In genomic region chr12:21938879-21939278, GRCh38 we compare ENCODE assay signal across 25 cellular contexts. TPM values are rescaled to one million over a fixed set of nuclear protein-coding genes. Genes with fewer than 3 reads are reported as not detected.
DNase-seq lines count a peak whose midpoint lies in the region; ATAC-seq and TF ChIP-seq lines count a peak whose summit lies in the region.
"Had no signal": no experiment of that assay in that cellular context is flagged by ENCODE, and none has a peak within 500 bp of the region (broad histone marks: within the 10 kb centered on the region; RNA-seq: fewer than 3 reads in every experiment).

No MANE protein-coding gene starts in this region.

- H3K36me3 ChIP-seq in psoas muscle (ENCODE audit: insufficient read depth in 1 of 2, low read depth in 1 of 2), result peaks cover 0 to 30% of the 10 kb centered on the region in 2 donors
- H3K36me3 ChIP-seq: esophagus squamous epithelium, MG63, pancreas had no signal

- H3K27me3 ChIP-seq in right cardiac atrium (ENCODE audit: control insufficient read depth, insufficient read depth) (no peaks in the 10 kb centered on the region), psoas muscle (ENCODE audit: insufficient read depth in 3 of 3, low read length in 2 of 3) (no peaks in the 10 kb centered on the region)
- H3K27me3 ChIP-seq: pancreas had no signal

- H3K27ac ChIP-seq in right cardiac atrium (ENCODE audit: low read length), result no peak overlapping the region
- no peak overlapping the region for H3K27ac ChIP-seq in coronary artery
- H3K27ac ChIP-seq in psoas muscle, result peak overlapping the region; percentile 94
- H3K27ac ChIP-seq: pancreas had no signal

- 70% methylated on average over 7 of the region's 7 CpGs for WGBS in right cardiac atrium
- 65 to 74% (median 68%) methylated on average over 7 of the region's 7 CpGs for WGBS in psoas muscle, 3 donors

- no peaks in the 10 kb centered on the region for H3K9me3 ChIP-seq in right cardiac atrium (ENCODE audit: control insufficient read depth, low read length)
- no peaks in the 10 kb centered on the region for H3K9me3 ChIP-seq in psoas muscle
- H3K9me3 ChIP-seq: esophagus squamous epithelium, MG63, pancreas had no signal

- DNase-seq in right cardiac atrium, result no peak
- DNase-seq in Right ventricle myocardium superior, result no peak
- DNase-seq in coronary artery (ENCODE audit: low spot score), result no peak
- no peak for DNase-seq in psoas muscle
- DNase-seq in GM19240 (ENCODE audit: insufficient read length, low spot score), result no peak
- DNase-seq in DMS79 (lab: John Stamatoyannopoulos, UW), result no peak
- no peak for DNase-seq in omental fat pad (ENCODE audit: low spot score)
- DNase-seq: activated CD4-positive, alpha-beta T cell treated with anti-CD3 and anti-CD28 coated beads, Interleukin-2, amount 10 ng/mL, durations not matched to agents 24 days and 14 days; activated CD8-positive, alpha-beta memory T cell treated with anti-CD3 and anti-CD28 coated beads, Interleukin-2, amount 10 ng/mL, durations not matched to agents 7 days and 5 days; DMS 273 treated with DMSO at 0.1 percent for 48 hours; effector memory CD4-positive, alpha-beta T cell; esophagus squamous epithelium; HCEC 1CT; MG63; naive B cell; NCI-H1417; NCI-H2107; NCI-H510A treated with DMSO at 0.1 percent for 48 hours; NK-92 treated with Interleukin-12 subunit alpha and Interleukin-12 subunit beta, amount 100 ng/mL, for 24 hours; pancreas; stimulated activated naive B cell treated with anti-CD40 and anti-IgM and Interleukin-4, amounts not matched to agents 10 μg/mL and 1 μg/mL and 100 μg/mL, for 72 hours had no signal

- no peak for ATAC-seq in right cardiac atrium
- no peak for ATAC-seq in Right ventricle myocardium superior (ENCODE audit: poor library complexity)
- ATAC-seq in psoas muscle, result no peak
- no peak for ATAC-seq in omental fat pad (ENCODE audit: low FRiP score)
- ATAC-seq: activated CD8-positive, alpha-beta memory T cell treated with anti-CD3 and anti-CD28 coated beads, Interleukin-2, amount 10 ng/mL, durations not matched to agents 7 days and 5 days; Panc1; stimulated activated naive B cell treated with anti-CD40 and anti-IgM and Interleukin-4, amounts not matched to agents 10 μg/mL and 1 μg/mL and 100 μg/mL, for 72 hours had no signal

- intact Hi-C loops in right cardiac atrium (cut with DNase I) (no loop called here), Right ventricle myocardium superior (cut with DNase I) (no loop called here), psoas muscle (cut with DNase I) (loop anchor here in 1 of 2 donors (10.0 kb wide), 1 partner anchor 104 kb away; no protein-coding TSS in a partner anchor)

- TF ChIP-seq CTCF in coronary artery (IDR thresholded peaks at IDR 0.05) (no peak), psoas muscle (IDR thresholded peaks at IDR 0.05) (no peak), omental fat pad (IDR thresholded peaks at IDR 0.05) (no peak)

- no peaks in the 10 kb centered on the region for H3K4me1 ChIP-seq in right cardiac atrium (ENCODE audit: control insufficient read depth, insufficient read depth, low read length)
- H3K4me1 ChIP-seq in psoas muscle, result peaks cover 18% of the 10 kb centered on the region

- H3K4me3 ChIP-seq in right cardiac atrium (ENCODE audit: low read length), result peak overlapping the region; percentile 75
- peak overlapping the region; percentile 77 for H3K4me3 ChIP-seq in coronary artery
- H3K4me3 ChIP-seq in psoas muscle, result peak overlapping the region; percentile 80
- H3K4me3 ChIP-seq: MG63 had no signal

RNA-seq across cellular contexts. Expression of gene ABCC9, which starts 2.3 kb away (rescaled TPM):
- total RNA-seq in right cardiac atrium (10 to 100 TPM; 46.5 to 67.8 (median 56.7) TPM), Right ventricle myocardium superior (77.6 TPM), psoas muscle (10 to 100 TPM; 52.7 to 94.9 (median 88.8) TPM), omental fat pad (10 to 100 TPM; 37.9 to 64.2 (median 54.4) TPM)
- polyA plus RNA-seq in right cardiac atrium (12.1 TPM), psoas muscle (10 to 100 TPM in 2 of 3 donors, 1 to 10 TPM in 1; 4.5 to 20.0 (median 14.7) TPM)
- total RNA-seq: activated CD4-positive, alpha-beta T cell treated with anti-CD3 and anti-CD28 coated beads, Interleukin-2, amount 10 ng/mL, durations not matched to agents 24 days and 14 days; activated naive CD4-positive, alpha-beta T cell treated with anti-CD3 and anti-CD28 coated beads, Interleukin-2, amount 50 U/mL, for 72 hours; SK-MEL-5; T-helper 1 cell treated with Interleukin-12 subunit alpha and Interleukin-12 subunit beta and Interleukin-4 antibody, amounts not matched to agents 30 ng/mL and 1 ng/mL, for 36 hours had no signal
